16 cellular contexts compared by ENCODE assay signal in genomic region chr3:152355744-152356665, GRCh38.
DNase-seq lines count a peak whose midpoint lies in the region; ATAC-seq and TF ChIP-seq lines count a peak whose summit lies in the region.
"Had no signal": no experiment of that assay in that cellular context is flagged by ENCODE, and none has a peak within 500 bp of the region (broad histone marks: within the 10 kb centered on the region; RNA-seq: fewer than 3 reads in every experiment).

No MANE protein-coding gene starts in this region.

- H3K4me3 Mint-ChIP-seq in activated CD8-positive, alpha-beta T cell treated with anti-CD3 and anti-CD28 coated beads for 36 hours, result no peak overlapping the region
- H3K4me3 Mint-ChIP-seq in activated CD8-positive, alpha-beta T cell treated with anti-CD3 and anti-CD28 coated beads, Interleukin-2, amount 10 ng/mL, durations not matched to agents 7 days and 5 days, result no peak overlapping the region
- no peak overlapping the region for H3K4me3 Mint-ChIP-seq in Calu3 (ENCODE audit: low read depth, unreplicated experiment)

- H3K9me2 ChIP-seq in Karpas-422 (replicated peaks; ENCODE audit: insufficient read depth, low read length), result no peaks in the 10 kb centered on the region

- H3K27ac ChIP-seq in Karpas-422 (ENCODE audit: low read length), result peak overlapping the region; percentile 27; the same call in 1 of the 2 replicates
- peak overlapping the region; percentile 73 to 95 (median 86) for H3K27ac ChIP-seq in gastrocnemius medialis
- peak overlapping the region in 5 of 59 donors; percentile 6 to 42 (median 13) for H3K27ac ChIP-seq in dorsolateral prefrontal cortex

- no peak for ATAC-seq in activated CD8-positive, alpha-beta T cell treated with anti-CD3 and anti-CD28 coated beads for 36 hours
- no peak for ATAC-seq in activated CD8-positive, alpha-beta T cell treated with anti-CD3 and anti-CD28 coated beads, Interleukin-2, amount 10 ng/mL, durations not matched to agents 7 days and 5 days
- peak; percentile 45 to 51 for ATAC-seq in gastrocnemius medialis

- H3K27me3 ChIP-seq in Karpas-422 (ENCODE audit: low read length) (no peaks in the 10 kb centered on the region), gastrocnemius medialis (no peaks in the 10 kb centered on the region), dorsolateral prefrontal cortex (no peaks in the 10 kb centered on the region)
- H3K27me3 ChIP-seq: transverse colon had no signal

- no peak overlapping the region for H2AFZ ChIP-seq in Karpas-422 (ENCODE audit: low read length)

- H3K4me3 ChIP-seq in Karpas-422 (ENCODE audit: low read length) (no peak overlapping the region), fibroblast of mammary gland (ENCODE audit: control insufficient read depth, low read depth, low read length) (no peak overlapping the region), gastrocnemius medialis (peak overlapping the region in 1 of 4 donors; percentile 16), dorsolateral prefrontal cortex (no peak overlapping the region)
- H3K4me3 ChIP-seq: transverse colon had no signal

- peaks cover 52% of the 10 kb centered on the region for H3K4me1 ChIP-seq in Karpas-422 (ENCODE audit: low read length)
- H3K4me1 ChIP-seq in gastrocnemius medialis, result peaks cover 82 to 95% of the 10 kb centered on the region in 2 donors

- H3K9me3 ChIP-seq in Karpas-422 (ENCODE audit: low read length) (no peaks in the 10 kb centered on the region), gastrocnemius medialis (no peaks in the 10 kb centered on the region)
- H3K9me3 ChIP-seq: transverse colon had no signal

- no peaks in the 10 kb centered on the region for H3K9me3 Mint-ChIP-seq in activated CD8-positive, alpha-beta T cell treated with anti-CD3 and anti-CD28 coated beads for 36 hours
- no peaks in the 10 kb centered on the region for H3K9me3 Mint-ChIP-seq in activated CD8-positive, alpha-beta T cell treated with anti-CD3 and anti-CD28 coated beads, Interleukin-2, amount 10 ng/mL, durations not matched to agents 7 days and 5 days (ENCODE audit: insufficient read depth)
- H3K9me3 Mint-ChIP-seq in Calu3 (ENCODE audit: low read depth, unreplicated experiment), result no peaks in the 10 kb centered on the region

- no peaks in the 10 kb centered on the region for H3K27me3 Mint-ChIP-seq in activated CD8-positive, alpha-beta T cell treated with anti-CD3 and anti-CD28 coated beads for 36 hours
- no peaks in the 10 kb centered on the region for H3K27me3 Mint-ChIP-seq in activated CD8-positive, alpha-beta T cell treated with anti-CD3 and anti-CD28 coated beads, Interleukin-2, amount 10 ng/mL, durations not matched to agents 7 days and 5 days (ENCODE audit: low read depth)
- H3K27me3 Mint-ChIP-seq in Calu3 (ENCODE audit: unreplicated experiment), result no peaks in the 10 kb centered on the region

- no peaks in the 10 kb centered on the region for H4K20me1 ChIP-seq in Karpas-422 (ENCODE audit: insufficient read depth, low read depth, low read length)

- peak overlapping the region; percentile 84 for H3K27ac Mint-ChIP-seq in activated CD8-positive, alpha-beta T cell treated with anti-CD3 and anti-CD28 coated beads for 36 hours
- H3K27ac Mint-ChIP-seq in activated CD8-positive, alpha-beta T cell treated with anti-CD3 and anti-CD28 coated beads, Interleukin-2, amount 10 ng/mL, durations not matched to agents 7 days and 5 days, result no peak overlapping the region
- no peak overlapping the region for H3K27ac Mint-ChIP-seq in Calu3 (ENCODE audit: unreplicated experiment)

- DNase-seq in activated CD8-positive, alpha-beta T cell treated with anti-CD3 and anti-CD28 coated beads for 36 hours, result no peak
- DNase-seq in activated CD8-positive, alpha-beta T cell treated with anti-CD3 and anti-CD28 coated beads, Interleukin-2, amount 10 ng/mL, durations not matched to agents 7 days and 5 days, result no peak
- DNase-seq in Karpas-422 (no peak), fibroblast of mammary gland (ENCODE audit: low read depth) (peak; percentile 45), gastrocnemius medialis (no peak), NCI-H774 (lab: John Stamatoyannopoulos, UW) (no peak), Calu3 (no peak), dorsolateral prefrontal cortex (no peak)
- DNase-seq: 8988T; activated CD4-positive, CD25-positive, alpha-beta regulatory T cell; activated T-cell treated with anti-CD3 and anti-CD28 coated beads for 4 hours; effector memory CD4-positive, alpha-beta T cell; GDM1; NCI-H187 treated with DMSO at 0.1 percent for 48 hours; NCI-H524 treated with DMSO at 0.1 percent for 48 hours; transverse colon had no signal

- peaks cover 51% of the 10 kb centered on the region for H3K36me3 Mint-ChIP-seq in activated CD8-positive, alpha-beta T cell treated with anti-CD3 and anti-CD28 coated beads for 36 hours (ENCODE audit: low read depth)
- H3K36me3 Mint-ChIP-seq in activated CD8-positive, alpha-beta T cell treated with anti-CD3 and anti-CD28 coated beads, Interleukin-2, amount 10 ng/mL, durations not matched to agents 7 days and 5 days (ENCODE audit: low read depth), result peaks cover 57% of the 10 kb centered on the region
- H3K36me3 Mint-ChIP-seq in Calu3 (ENCODE audit: insufficient read depth, unreplicated experiment), result peaks cover under 1% of the 10 kb centered on the region

- POLR2A ChIA-PET in activated CD8-positive, alpha-beta T cell treated with anti-CD3 and anti-CD28 coated beads for 36 hours (lab: Charles Lee), result interaction anchor here (0.6 kb wide), 2 partner anchors 10 to 92 kb away, joined by 3 read pairs; no protein-coding TSS in a partner anchor
- POLR2A ChIA-PET in activated CD8-positive, alpha-beta T cell treated with anti-CD3 and anti-CD28 coated beads, Interleukin-2, amount 10 ng/mL, durations not matched to agents 7 days and 5 days (lab: Charles Lee), result no interaction called here

- CTCF ChIA-PET in activated CD8-positive, alpha-beta T cell treated with anti-CD3 and anti-CD28 coated beads for 36 hours (lab: Charles Lee), result interaction anchor here (1.1 to 1.2 kb wide), 2 partner anchors 24 to 172 kb away, joined by 3 to 4 read pairs; no protein-coding TSS in a partner anchor
- CTCF ChIA-PET in activated CD8-positive, alpha-beta T cell treated with anti-CD3 and anti-CD28 coated beads, Interleukin-2, amount 10 ng/mL, durations not matched to agents 7 days and 5 days (lab: Charles Lee), result no interaction called here
- CTCF ChIA-PET in Calu3 (lab: Charles Lee), result interaction anchor here (0.8 kb wide), 1 partner anchor 10 kb away, joined by 4 read pairs; no protein-coding TSS in a partner anchor

- H3K4me2 ChIP-seq in Karpas-422 (ENCODE audit: low read depth, low read length, poor library complexity, severe bottlenecking), result no peak overlapping the region

- peaks cover 9% of the 10 kb centered on the region for H3K36me3 ChIP-seq in Karpas-422 (ENCODE audit: insufficient read depth, low read length)
- no peaks in the 10 kb centered on the region for H3K36me3 ChIP-seq in gastrocnemius medialis
- H3K36me3 ChIP-seq: transverse colon had no signal

- TF ChIP-seq POLR2A in gastrocnemius medialis (IDR thresholded peaks at IDR 0.05), result no peak

- H3K9ac ChIP-seq in Karpas-422 (ENCODE audit: low read length), result no peak overlapping the region

- BruUV-seq in Calu3 (replicated peaks; lab: Mats Ljungman, UMichigan), result no TSS peak

- intact Hi-C loops in activated CD8-positive, alpha-beta T cell treated with anti-CD3 and anti-CD28 coated beads for 36 hours (cut with micrococcal nuclease), result loop anchor here (2.0 kb wide), 1 partner anchor 73 kb away; no protein-coding TSS in a partner anchor
- intact Hi-C loops in gastrocnemius medialis (cut with DNase I; ENCODE audit: low total_unique reads), result no loop called here
- intact Hi-C loops in Calu3 (cut with micrococcal nuclease; ENCODE audit: unreplicated experiment), result no loop called here
- intact Hi-C loops in dorsolateral prefrontal cortex (cut with DNase I), result no loop called here

- in situ Hi-C loops in gastrocnemius medialis (cut with MboI; ENCODE audit: low sequenced_read_pairs in 4 of 4), result no loop called here

- peaks cover 100% of the 10 kb centered on the region for H3K79me2 ChIP-seq in Karpas-422 (ENCODE audit: low read length)

- TF ChIP-seq CTCF in activated CD8-positive, alpha-beta T cell treated with anti-CD3 and anti-CD28 coated beads for 36 hours (IDR thresholded peaks at IDR 0.05), result no peak
- no peak for TF ChIP-seq CTCF in fibroblast of mammary gland (conservative IDR thresholded peaks at IDR 0.05; ENCODE audit: control insufficient read depth, insufficient read depth, low read depth, low read length)
- no peak for TF ChIP-seq CTCF in gastrocnemius medialis (IDR thresholded peaks at IDR 0.05 in 4 of 5, conservative IDR thresholded peaks at IDR 0.05 in 1 of 5)
- no peak for TF ChIP-seq CTCF in Calu3 (IDR thresholded peaks at IDR 0.05; ENCODE audit: unreplicated experiment)
- TF ChIP-seq CTCF in dorsolateral prefrontal cortex (IDR thresholded peaks at IDR 0.05 in 54 of 56, conservative IDR thresholded peaks at IDR 0.05 in 2 of 56; ENCODE audit: low read depth in 1 of 56, partially characterized antibody in 56 of 56), result no peak

- H3K4me1 Mint-ChIP-seq in activated CD8-positive, alpha-beta T cell treated with anti-CD3 and anti-CD28 coated beads for 36 hours (ENCODE audit: low read depth), result peaks cover 65% of the 10 kb centered on the region
- peaks cover 52% of the 10 kb centered on the region for H3K4me1 Mint-ChIP-seq in activated CD8-positive, alpha-beta T cell treated with anti-CD3 and anti-CD28 coated beads, Interleukin-2, amount 10 ng/mL, durations not matched to agents 7 days and 5 days (ENCODE audit: low read depth)
- H3K4me1 Mint-ChIP-seq in Calu3 (ENCODE audit: low read depth, unreplicated experiment), result peaks cover 34% of the 10 kb centered on the region

Comparison
In these comparisons a context has a peak if more than half of its experiments do, and no peak if none do; other contexts are left out.
1. ATAC-seq: peak in gastrocnemius medialis (2 of 2); none in activated CD8-positive, alpha-beta T cell treated with anti-CD3 and anti-CD28 coated beads for 36 hours (single experiment) and activated CD8-positive, alpha-beta T cell treated with anti-CD3 and anti-CD28 coated beads, Interleukin-2, amount 10 ng/mL, durations not matched to agents 7 days and 5 days (single experiment).